In genomic region chr18:48813833-48814489, GRCh38 we compare ENCODE assay signal across 11 cellular contexts.
A peak's percentile ranks its signal among the peaks of the same experiment; 100 is the strongest.
DNase-seq lines count a peak whose midpoint lies in the region; FAIRE-seq and TF ChIP-seq lines count a peak whose summit lies in the region.
"Had no signal": no experiment of that assay in that cellular context is flagged by ENCODE, and none has a peak within 500 bp of the region (broad histone marks: within the 10 kb centered on the region; RNA-seq: fewer than 3 reads in every experiment).

No MANE protein-coding gene starts in this region.

- no peak overlapping the region for H3K27ac Mint-ChIP-seq in nephron progenitor cell

- H3K4me1 Mint-ChIP-seq in nephron progenitor cell = peaks cover 43% of the 10 kb centered on the region

- peak overlapping the region; percentile 54 to 59 for H3K27ac ChIP-seq in coronary artery
- H3K27ac ChIP-seq: parathyroid adenoma had no signal

- peak; percentile 14 for FAIRE-seq in GM19239 (lab: Jason Lieb, UNC)

- TF ChIP-seq CTCF in coronary artery (IDR thresholded peaks at IDR 0.05) (no peak), nephron progenitor cell (IDR thresholded peaks at IDR 0.05) (no peak)

- no peaks in the 10 kb centered on the region for H3K9me3 Mint-ChIP-seq in nephron progenitor cell

- peaks cover 4% of the 10 kb centered on the region for H3K27me3 Mint-ChIP-seq in nephron progenitor cell (ENCODE audit: low read depth, poor library complexity)

- peaks cover 24% of the 10 kb centered on the region for H3K36me3 Mint-ChIP-seq in nephron progenitor cell (ENCODE audit: low read depth)

- no peak for DNase-seq in GM19239 (ENCODE audit: insufficient read length, low spot score)
- DNase-seq in T-helper 22 cell (ENCODE audit: low read depth) = peak; percentile 56
- peak; percentile 66 for DNase-seq in coronary artery (ENCODE audit: low spot score)
- DNase-seq in nephron progenitor cell = peak; percentile 0
- no peak for DNase-seq in midbrain (lab: John Stamatoyannopoulos, UW)
- no peak for DNase-seq in NCI-H187 (lab: John Stamatoyannopoulos, UW)
- no peak for DNase-seq in 8988T
- no peak for DNase-seq in NCI-H345 (lab: John Stamatoyannopoulos, UW)
- DNase-seq: NCI-H1048 had no signal

- no peak overlapping the region for H3K4me3 Mint-ChIP-seq in nephron progenitor cell

- no peak overlapping the region for H3K4me3 ChIP-seq in coronary artery
- H3K4me3 ChIP-seq: HAP-1 had no signal

Comparison
In these comparisons a context has a peak if more than half of its experiments do, and no peak if none do; other contexts are left out.
1. DNase-seq: peak in T-helper 22 cell (single experiment), coronary artery (single experiment) and nephron progenitor cell (single experiment); none in GM19239 (single experiment), midbrain (single experiment), NCI-H187 (0 of 2), 8988T (single experiment) and NCI-H345 (single experiment).